10 cellular contexts compared by ENCODE assay signal in the genomic region with DNA sequence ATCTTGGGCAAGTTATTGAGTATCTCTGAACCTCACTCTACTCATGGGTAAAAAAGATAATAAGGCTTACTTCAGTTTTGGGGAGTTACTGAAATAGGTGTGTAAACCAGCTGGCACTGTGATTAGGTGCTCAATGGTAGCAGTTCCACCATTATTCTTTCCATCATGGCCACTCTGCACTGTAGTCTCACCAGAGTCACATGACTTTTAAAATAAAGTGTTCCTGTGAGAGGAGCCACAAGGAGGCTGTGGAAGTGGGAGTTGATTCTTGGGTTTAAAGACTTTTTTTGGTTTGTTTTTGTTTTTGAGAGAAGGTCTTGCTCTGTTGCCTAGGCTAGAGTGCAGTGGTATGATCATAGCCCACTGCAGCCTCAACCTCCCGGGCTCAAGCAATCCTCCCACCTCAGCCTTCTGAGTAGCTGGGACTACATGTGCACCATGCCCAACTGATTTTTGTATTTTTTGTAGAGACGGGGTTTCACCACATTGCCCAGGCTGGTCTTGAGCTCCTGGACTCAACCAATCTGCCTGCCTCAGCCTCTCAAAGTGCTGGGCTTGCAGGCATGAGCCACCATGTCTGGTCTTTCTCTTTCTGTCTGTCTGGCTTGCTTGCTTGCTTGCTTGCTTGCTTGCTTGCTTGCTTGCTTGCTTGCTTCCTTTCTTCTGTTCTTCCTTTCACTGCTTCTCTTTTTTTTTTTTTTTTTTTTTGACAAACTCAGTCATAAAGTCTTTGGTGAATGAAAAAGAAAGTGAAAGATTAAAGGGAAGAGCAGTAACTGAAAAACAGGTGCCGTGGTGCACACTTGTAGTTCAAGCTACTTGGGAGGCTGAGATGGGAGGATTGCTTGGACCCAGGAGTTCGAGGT. TPM values are rescaled to one million over a fixed set of nuclear protein-coding genes. Genes with fewer than 3 reads are reported as not detected.
A peak's percentile ranks its signal among the peaks of the same experiment; 100 is the strongest.
DNase-seq lines count a peak whose midpoint lies in the region; ATAC-seq, FAIRE-seq and TF ChIP-seq lines count a peak whose summit lies in the region.
"Had no signal": no experiment of that assay in that cellular context is flagged by ENCODE, and none has a peak within 500 bp of the region (broad histone marks: within the 10 kb centered on the region; RNA-seq: fewer than 3 reads in every experiment).

No MANE protein-coding gene starts in this region.

- H3K36me3 ChIP-seq in small intestine (ENCODE audit: control insufficient read depth in 2 of 2, insufficient read depth in 2 of 2, low read length in 2 of 2) = no peaks in the 10 kb centered on the region

- DNase-seq in activated CD4-positive, alpha-beta T cell treated with anti-CD3 and anti-CD28 coated beads for 48 hours = peak; percentile 58
- DNase-seq in small intestine (peak; percentile 70), C1 segment of cervical spinal cord (lab: John Stamatoyannopoulos, UW) (no peak), NCI-H1105 (lab: John Stamatoyannopoulos, UW) (no peak), coronary artery (ENCODE audit: low spot score) (no peak), DMS53 (lab: John Stamatoyannopoulos, UW) (no peak)
- DNase-seq: midbrain had no signal

- H3K27ac ChIP-seq in small intestine (ENCODE audit: low read depth in 1 of 2, low read length in 1 of 2) (peak overlapping the region in 1 of 2 donors; percentile 69), coronary artery (no peak overlapping the region)

- no peak for TF ChIP-seq CTCF in coronary artery (IDR thresholded peaks at IDR 0.05)

- WGBS in small intestine, 3 donors = 40 to 60% (median 44%) methylated on average over 4 of the region's 4 CpGs

- no peaks in the 10 kb centered on the region for H3K27me3 ChIP-seq in small intestine (ENCODE audit: control insufficient read depth in 2 of 2, insufficient read depth in 2 of 2, low read length in 2 of 2)

- H3K4me3 ChIP-seq in small intestine (ENCODE audit: low read depth in 1 of 2, low read length in 2 of 2) = no peak overlapping the region
- no peak overlapping the region for H3K4me3 ChIP-seq in coronary artery

- peak; percentile 38 for ATAC-seq in GM19043 (IDR thresholded peaks at IDR 0.05; ENCODE audit: low read depth, unreplicated experiment)
- peak; percentile 51 for ATAC-seq in HG03103 (IDR thresholded peaks at IDR 0.05; ENCODE audit: low read depth, unreplicated experiment)
- ATAC-seq: Panc1 had no signal

- H3K9me3 ChIP-seq in small intestine (ENCODE audit: control insufficient read depth, low read depth) = no peaks in the 10 kb centered on the region

- peaks cover 3 to 8% of the 10 kb centered on the region in 2 donors for H3K4me1 ChIP-seq in small intestine (ENCODE audit: control insufficient read depth in 2 of 2, insufficient read depth in 1 of 2, low read depth in 1 of 2, low read length in 1 of 2)

- no peak for FAIRE-seq in small intestine (lab: Jason Lieb, UNC)

RNA-seq across cellular contexts. Expression of a gene that starts 21.2 kb away (rescaled TPM):
- 10 to 100 TPM in 1 of 3 donors, 1 to 10 TPM in 2; 2.2 to 12.4 (median 4.3) TPM for polyA plus RNA-seq in small intestine

Comparison
In these comparisons a context has a peak if more than half of its experiments do, and no peak if none do; other contexts are left out.
1. DNase-seq: peak in activated CD4-positive, alpha-beta T cell treated with anti-CD3 and anti-CD28 coated beads for 48 hours (single experiment) and small intestine (single experiment); none in C1 segment of cervical spinal cord (0 of 14), NCI-H1105 (single experiment), coronary artery (single experiment) and DMS53 (single experiment).